In genomic region chr3:14401692-14402303, GRCh38 we compare ENCODE assay signal across 8 cellular contexts. TPM values are rescaled to one million over a fixed set of nuclear protein-coding genes. Genes with fewer than 3 reads are reported as not detected.
DNase-seq lines count a peak whose midpoint lies in the region; ATAC-seq, FAIRE-seq and TF ChIP-seq lines count a peak whose summit lies in the region.

No MANE protein-coding gene starts in this region.

- 39% methylated on average over 22 of the region's 22 CpGs for WGBS in right cardiac atrium

- in situ Hi-C loops in HAP-1 (cut with MboI; ENCODE audit: low sequenced_read_pairs) = no loop called here

- H3K27me3 Mint-ChIP-seq in activated CD8-positive, alpha-beta T cell treated with anti-CD3 and anti-CD28 coated beads for 36 hours = no peaks in the 10 kb centered on the region
- H3K27me3 Mint-ChIP-seq in stimulated activated memory B cell treated with anti-CD40 and anti-IgM and Interleukin-4, amounts not matched to agents 10 μg/mL and 1 μg/mL and 100 μg/mL, for 72 hours = no peaks in the 10 kb centered on the region

- H3K4me1 ChIP-seq in HAP-1 (peaks cover 9% of the 10 kb centered on the region), right cardiac atrium (ENCODE audit: control insufficient read depth, insufficient read depth, low read length) (peaks cover 11% of the 10 kb centered on the region)

- H3K27ac Mint-ChIP-seq in activated CD8-positive, alpha-beta T cell treated with anti-CD3 and anti-CD28 coated beads for 36 hours = peak overlapping the region; percentile 95
- peak overlapping the region; percentile 91 for H3K27ac Mint-ChIP-seq in stimulated activated memory B cell treated with anti-CD40 and anti-IgM and Interleukin-4, amounts not matched to agents 10 μg/mL and 1 μg/mL and 100 μg/mL, for 72 hours

- DNase-seq in HAP-1 (ENCODE audit: low spot score in 2 of 2) (no peak), right cardiac atrium (peak in 1 of 3 donors; percentile 44), HTR-8/SVneo (ENCODE audit: insufficient read length, low spot score) (no peak), islet precursor cell (no peak)
- no peak for DNase-seq in activated CD8-positive, alpha-beta T cell treated with anti-CD3 and anti-CD28 coated beads for 36 hours
- DNase-seq in effector CD4-positive, alpha-beta T cell = no peak

- H3K9me3 Mint-ChIP-seq in activated CD8-positive, alpha-beta T cell treated with anti-CD3 and anti-CD28 coated beads for 36 hours = no peaks in the 10 kb centered on the region
- no peaks in the 10 kb centered on the region for H3K9me3 Mint-ChIP-seq in stimulated activated memory B cell treated with anti-CD40 and anti-IgM and Interleukin-4, amounts not matched to agents 10 μg/mL and 1 μg/mL and 100 μg/mL, for 72 hours

- POLR2A ChIA-PET in activated CD8-positive, alpha-beta T cell treated with anti-CD3 and anti-CD28 coated beads for 36 hours (lab: Charles Lee) = interaction anchor here (1.0 to 7.5 kb wide), 6 partner anchors 13 to 219 kb away, joined by 3 to 112 read pairs (median 4); no protein-coding TSS in a partner anchor

- no peaks in the 10 kb centered on the region for H3K9me3 ChIP-seq in HAP-1
- H3K9me3 ChIP-seq in right cardiac atrium (ENCODE audit: control insufficient read depth, low read length) = no peaks in the 10 kb centered on the region

- peak overlapping the region; percentile 91 for H3K27ac ChIP-seq in right cardiac atrium (ENCODE audit: low read length)

- H3K27me3 ChIP-seq in HAP-1 (ENCODE audit: low read depth) (no peaks in the 10 kb centered on the region), right cardiac atrium (ENCODE audit: control insufficient read depth, insufficient read depth) (no peaks in the 10 kb centered on the region)

- peak overlapping the region; percentile 63 for H3K4me3 ChIP-seq in HAP-1
- H3K4me3 ChIP-seq in right cardiac atrium (ENCODE audit: low read length) = peak overlapping the region; percentile 78

- no peak for FAIRE-seq in HTR-8/SVneo (lab: Jason Lieb, UNC)

- peak; percentile 32 for TF ChIP-seq CTCF in activated CD8-positive, alpha-beta T cell treated with anti-CD3 and anti-CD28 coated beads for 36 hours (IDR thresholded peaks at IDR 0.05)

- no peaks in the 10 kb centered on the region for H3K36me3 ChIP-seq in HAP-1 (replicated peaks)

- intact Hi-C loops in activated CD8-positive, alpha-beta T cell treated with anti-CD3 and anti-CD28 coated beads for 36 hours (cut with micrococcal nuclease) = loop anchor here (2.0 to 10.0 kb wide), 2 partner anchors 31 to 63 kb away; no protein-coding TSS in a partner anchor
- intact Hi-C loops in right cardiac atrium (cut with DNase I) = loop anchor here in 3 of 4 donors (10.0 kb wide), 2 partner anchors 53 to 63 kb away; no protein-coding TSS in a partner anchor

- peaks cover 42% of the 10 kb centered on the region for H3K4me1 Mint-ChIP-seq in activated CD8-positive, alpha-beta T cell treated with anti-CD3 and anti-CD28 coated beads for 36 hours (ENCODE audit: low read depth)
- H3K4me1 Mint-ChIP-seq in stimulated activated memory B cell treated with anti-CD40 and anti-IgM and Interleukin-4, amounts not matched to agents 10 μg/mL and 1 μg/mL and 100 μg/mL, for 72 hours = peaks cover 67% of the 10 kb centered on the region

- ATAC-seq in activated CD8-positive, alpha-beta T cell treated with anti-CD3 and anti-CD28 coated beads for 36 hours = no peak
- ATAC-seq in right cardiac atrium (peak; percentile 0 to 4), HG02588 (IDR thresholded peaks at IDR 0.05; ENCODE audit: unreplicated experiment) (no peak)
- ATAC-seq in stimulated activated memory B cell treated with anti-CD40 and anti-IgM and Interleukin-4, amounts not matched to agents 10 μg/mL and 1 μg/mL and 100 μg/mL, for 72 hours = no peak

- CTCF ChIA-PET in activated CD8-positive, alpha-beta T cell treated with anti-CD3 and anti-CD28 coated beads for 36 hours (lab: Charles Lee) = interaction anchor here (0.8 to 1.8 kb wide), 6 partner anchors 23 to 250 kb away, joined by 3 to 9 read pairs (median 8); partner anchors contain the start of gene CCDC174

- peaks cover 22% of the 10 kb centered on the region for H3K36me3 Mint-ChIP-seq in activated CD8-positive, alpha-beta T cell treated with anti-CD3 and anti-CD28 coated beads for 36 hours (ENCODE audit: low read depth)
- peaks cover 15% of the 10 kb centered on the region for H3K36me3 Mint-ChIP-seq in stimulated activated memory B cell treated with anti-CD40 and anti-IgM and Interleukin-4, amounts not matched to agents 10 μg/mL and 1 μg/mL and 100 μg/mL, for 72 hours

- H3K4me3 Mint-ChIP-seq in activated CD8-positive, alpha-beta T cell treated with anti-CD3 and anti-CD28 coated beads for 36 hours = peak overlapping the region; percentile 92
- H3K4me3 Mint-ChIP-seq in stimulated activated memory B cell treated with anti-CD40 and anti-IgM and Interleukin-4, amounts not matched to agents 10 μg/mL and 1 μg/mL and 100 μg/mL, for 72 hours = peak overlapping the region; percentile 92

RNA-seq across cellular contexts. Expression of gene SLC6A6, which starts 0.6 kb away (rescaled TPM):
- total RNA-seq in activated CD8-positive, alpha-beta T cell treated with anti-CD3 and anti-CD28 coated beads for 36 hours = 10 to 100 TPM; 43.4 to 48.8 TPM
- 100 to 1,000 TPM in 1 of 4 donors, 10 to 100 TPM in 3; 21.3 to 106 (median 38.4) TPM for total RNA-seq in right cardiac atrium
- 23.7 TPM for polyA plus RNA-seq in right cardiac atrium

Comparison
In these comparisons a context has a peak if more than half of its experiments do, and no peak if none do; other contexts are left out.
1. ATAC-seq: peak in right cardiac atrium (2 of 2); none in activated CD8-positive, alpha-beta T cell treated with anti-CD3 and anti-CD28 coated beads for 36 hours (single experiment), stimulated activated memory B cell treated with anti-CD40 and anti-IgM and Interleukin-4, amounts not matched to agents 10 μg/mL and 1 μg/mL and 100 μg/mL, for 72 hours (single experiment) and HG02588 (single experiment).